9 cellular contexts compared by ENCODE assay signal in genomic region chr5:172283862-172284274, GRCh38. TPM values are rescaled to one million over a fixed set of nuclear protein-coding genes. Genes with fewer than 3 reads are reported as not detected.
A peak's percentile ranks its signal among the peaks of the same experiment; 100 is the strongest.
DNase-seq lines count a peak whose midpoint lies in the region; ATAC-seq, FAIRE-seq and TF ChIP-seq lines count a peak whose summit lies in the region.
"Had no signal": no experiment of that assay in that cellular context is flagged by ENCODE, and none has a peak within 500 bp of the region (broad histone marks: within the 10 kb centered on the region; RNA-seq: fewer than 3 reads in every experiment).

No MANE protein-coding gene starts in this region.

- H3K27me3 ChIP-seq in endothelial cell of umbilical vein (ENCODE audit: control insufficient read depth in 2 of 2, insufficient read depth in 2 of 2, low read length in 2 of 2), result no peaks in the 10 kb centered on the region

- peaks cover 21% of the 10 kb centered on the region for H3K4me1 ChIP-seq in endothelial cell of umbilical vein (ENCODE audit: control insufficient read depth, extremely low read depth, insufficient read depth, low read length)

- H3K79me2 ChIP-seq in endothelial cell of umbilical vein (ENCODE audit: control insufficient read depth, insufficient read depth, low read length), result peaks cover 45% of the 10 kb centered on the region

- DNase-seq in C1 segment of cervical spinal cord (lab: John Stamatoyannopoulos, UW), result peak in 13 of 14 donors; percentile 63 to 92 (median 81)
- DNase-seq in NCI-H748 treated with DMSO at 0.1 percent for 48 hours (lab: John Stamatoyannopoulos, UW), result peak; percentile 60
- peak; percentile 35 for DNase-seq in activated CD8-positive, alpha-beta memory T cell treated with anti-CD3 and anti-CD28 coated beads, Interleukin-2, amount 50 U/mL, for 24 hours (ENCODE audit: extremely low read depth)
- DNase-seq in endothelial cell of umbilical vein (ENCODE audit: low read depth, low spot score), result peak; percentile 71
- peak; percentile 75 for DNase-seq in middle frontal gyrus (ENCODE audit: extremely low spot score, low spot score)
- DNase-seq in stimulated activated CD8-positive, alpha-beta memory T cell treated with anti-CD3 and anti-CD28 coated beads, Interleukin-4, amount 100 ng/mL, for 1 hour (ENCODE audit: low read depth in 2 of 2, low spot score in 1 of 2), result peak; percentile 41 to 62

- peak overlapping the region; percentile 82 for H3K27ac ChIP-seq in endothelial cell of umbilical vein (ENCODE audit: insufficient read depth, low read depth, low read length)

- H3K9ac ChIP-seq in endothelial cell of umbilical vein (replicated peaks; ENCODE audit: extremely low read depth, insufficient read depth, low read length), result peak overlapping the region; percentile 75

- dilution Hi-C loops in endothelial cell of umbilical vein (cut with MboI; ENCODE audit: extremely low pct_ligation_motif_present, low sequenced_read_pairs), result no loop called here

- POLR2A ChIA-PET in endothelial cell of umbilical vein (lab: Charles Lee), result interaction anchor here (1.6 kb wide), 1 partner anchor 9 kb away, joined by 7 read pairs; no protein-coding TSS in a partner anchor

- CTCF ChIA-PET in endothelial cell of umbilical vein (lab: Charles Lee), result interaction anchor here (1.4 to 2.8 kb wide), 8 partner anchors 10 to 865 kb away, joined by 4 to 25 read pairs (median 8); partner anchors contain the start of gene STK10

- ATAC-seq in GM19043 (IDR thresholded peaks at IDR 0.05; ENCODE audit: low read depth, unreplicated experiment), result peak; percentile 77
- peak; percentile 82 for ATAC-seq in HG03196 (IDR thresholded peaks at IDR 0.05; ENCODE audit: unreplicated experiment)

- peak overlapping the region; percentile 68 to 93 (median 92) for H3K4me3 ChIP-seq in endothelial cell of umbilical vein (replicated peaks in 1 of 3; ENCODE audit: insufficient read depth in 1 of 3, low read depth in 1 of 3, low read length in 3 of 3)

- TF ChIP-seq POLR2A in endothelial cell of umbilical vein (IDR thresholded peaks at IDR 0.05; ENCODE audit: low read depth, low read length), result peak; percentile 55

- no peak for TF ChIP-seq CTCF in endothelial cell of umbilical vein (IDR thresholded peaks at IDR 0.05; ENCODE audit: extremely low read depth in 1 of 2, insufficient read depth in 1 of 2, low read depth in 1 of 2, low read length in 2 of 2)

- peak overlapping the region; percentile 99 for H2AFZ ChIP-seq in endothelial cell of umbilical vein (ENCODE audit: low read depth, low read length)

- intact Hi-C loops in endothelial cell of umbilical vein (cut with micrococcal nuclease), result loop anchor here (1.0 to 5.0 kb wide), 6 partner anchors 96 to 867 kb away; partner anchors contain the start of genes FBXW11, FGF18, SH3PXD2B and STK10

- H4K20me1 ChIP-seq in endothelial cell of umbilical vein (replicated peaks; ENCODE audit: control insufficient read depth, extremely low read depth, insufficient read depth, low read length), result no peaks in the 10 kb centered on the region

- H3K9me3 ChIP-seq in endothelial cell of umbilical vein (replicated peaks; ENCODE audit: control insufficient read depth, insufficient read depth, low read length), result no peaks in the 10 kb centered on the region

- BruUV-seq in endothelial cell of umbilical vein (replicated peaks; lab: Mats Ljungman, UMichigan), result no TSS peak

- peak; percentile 43 for FAIRE-seq in endothelial cell of umbilical vein (lab: Jason Lieb, UNC)
- FAIRE-seq: endometrium had no signal

- no peaks in the 10 kb centered on the region for H3K9me1 ChIP-seq in endothelial cell of umbilical vein (replicated peaks; ENCODE audit: control insufficient read depth, extremely low read depth, insufficient read depth, low read length)

- peak overlapping the region; percentile 92 for H3K4me2 ChIP-seq in endothelial cell of umbilical vein (ENCODE audit: insufficient read depth, low read length)

- no peaks in the 10 kb centered on the region for H3K36me3 ChIP-seq in endothelial cell of umbilical vein (ENCODE audit: control insufficient read depth in 2 of 2, extremely low read depth in 1 of 2, insufficient read depth in 2 of 2, low read length in 2 of 2)

TF ChIP-seq in endothelial cell of umbilical vein, 7 proteins besides CTCF, POLR2A, EP300 and RAD21:
- peak; percentile 5 for TF ChIP-seq POLR2AphosphoS5 (IDR thresholded peaks at IDR 0.05; ENCODE audit: insufficient read depth, low read depth, low read length)
- TF ChIP-seq JUN (IDR thresholded peaks at IDR 0.05; ENCODE audit: borderline replicate concordance, insufficient read depth, insufficient read length, low read depth), result no peak
- no peak for TF ChIP-seq MYC (IDR thresholded peaks at IDR 0.05; ENCODE audit: low read depth, low read length)
TF ChIP-seq in endothelial cell of umbilical vein: peak in this region for 1.

RNA-seq across cellular contexts. Expression of gene UBTD2, which starts 0.3 kb away (rescaled TPM):
- 21.6 and 22.6 TPM in 2 replicates for total RNA-seq in endothelial cell of umbilical vein
- polyA plus RNA-seq in endothelial cell of umbilical vein, result 7.7 and 10.1 TPM in 2 replicates
- 13.3 TPM in 2 replicates for polyA plus RNA-seq in endothelial cell of umbilical vein (2011; cell fraction: cytosol; rRNA removed)
- polyA plus RNA-seq in endothelial cell of umbilical vein (2011; cell fraction: nucleus; rRNA removed), result 9.1 and 10.8 TPM in 2 replicates
- 15.8 and 21.8 TPM in 2 replicates for polyA plus RNA-seq in endothelial cell of umbilical vein (2012)
- polyA minus RNA-seq in endothelial cell of umbilical vein, result 14.5 and 16.1 TPM in 2 replicates
- 9.9 TPM for polyA minus RNA-seq in endothelial cell of umbilical vein (2011; cell fraction: cytosol; rRNA and poly(A)+ RNA removed)
- polyA minus RNA-seq in endothelial cell of umbilical vein (2011; cell fraction: nucleus; rRNA and poly(A)+ RNA removed), result 7.2 and 9.9 TPM in 2 replicates

Comparison
In these comparisons a context has a peak if more than half of its experiments do, and no peak if none do; other contexts are left out.
1. Peak in every context shown above with its lines: DNase-seq, ATAC-seq, H3K4me3 ChIP-seq and H3K27ac ChIP-seq.